Comparison of ENCODE assay signal across 9 cellular contexts in the genomic region with DNA sequence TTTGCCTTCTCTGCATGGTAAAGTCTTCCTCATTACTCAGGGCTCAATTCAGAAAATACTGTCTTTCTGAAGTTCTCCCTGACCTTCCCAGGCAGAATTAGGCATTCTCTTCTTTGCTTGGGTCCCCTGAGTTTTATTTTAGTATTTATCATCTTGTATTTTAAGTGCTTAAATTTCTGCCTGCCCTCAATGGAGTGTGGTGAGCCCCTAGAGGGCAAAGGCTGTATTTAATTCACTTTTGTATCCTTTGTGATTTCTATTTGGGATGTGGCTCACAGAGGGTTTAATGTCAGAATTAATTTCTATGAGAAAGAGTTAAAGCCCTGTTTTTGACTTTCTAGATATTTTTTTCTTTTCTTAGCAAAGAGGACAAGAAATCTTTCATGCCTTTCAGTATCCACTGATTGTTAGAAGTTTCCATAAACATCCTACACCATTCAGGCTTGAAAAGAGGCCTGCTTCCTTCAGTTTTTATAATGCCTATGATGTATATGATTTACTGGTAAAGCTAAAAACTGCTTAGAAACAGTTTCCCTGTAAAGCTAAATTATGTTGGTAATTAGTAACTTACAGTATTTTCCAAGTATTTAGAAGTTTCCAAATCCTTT. TPM values are rescaled to one million over a fixed set of nuclear protein-coding genes. Genes with fewer than 3 reads are reported as not detected.
DNase-seq lines count a peak whose midpoint lies in the region; ATAC-seq and TF ChIP-seq lines count a peak whose summit lies in the region.
"Had no signal": no experiment of that assay in that cellular context is flagged by ENCODE, and none has a peak within 500 bp of the region (broad histone marks: within the 10 kb centered on the region; RNA-seq: fewer than 3 reads in every experiment).

No MANE protein-coding gene starts in this region.

- DNase-seq in GM12864 (ENCODE audit: low read depth) = no peak
- peak; percentile 51 for DNase-seq in M059J (ENCODE audit: low read depth)
- DNase-seq in dermis microvascular lymphatic vessel endothelial cell (ENCODE audit: low read depth in 2 of 2) = peak; percentile 31 to 58
- peak; percentile 7 for DNase-seq in pons (ENCODE audit: low spot score)

- H3K4me3 ChIP-seq in GM12864 (ENCODE audit: low read depth, low read length) = no peak overlapping the region

- ATAC-seq in HG02588 (IDR thresholded peaks at IDR 0.05; ENCODE audit: unreplicated experiment) (no peak), HG03457 (IDR thresholded peaks at IDR 0.05; ENCODE audit: unreplicated experiment) (no peak), GM21515 (IDR thresholded peaks at IDR 0.05; ENCODE audit: unreplicated experiment) (no peak), GM19395 (IDR thresholded peaks at IDR 0.05; ENCODE audit: unreplicated experiment) (no peak)

- peak; percentile 22 for TF ChIP-seq CTCF in GM12864 (IDR thresholded peaks at IDR 0.05; ENCODE audit: low read depth, low read length, missing control alignments)

RNA-seq across cellular contexts. Expression of gene PTPRB, which starts 55.6 kb away (rescaled TPM):
- total RNA-seq in M059J (2014; rRNA removed; shearing (Covaris generic)) = 1.6 and 3.4 TPM in 2 replicates
- total RNA-seq in dermis microvascular lymphatic vessel endothelial cell = 73.6 and 113 TPM in 2 replicates
- total RNA-seq: T-helper 1 cell treated with Interleukin-12 subunit alpha and Interleukin-12 subunit beta and Interleukin-4 antibody, amounts not matched to agents 30 ng/mL and 1 ng/mL, for 36 hours had no signal

Comparison
In these comparisons a context has a peak if more than half of its experiments do, and no peak if none do; other contexts are left out.
1. RNA of gene PTPRB, which starts 55.6 kb away (total RNA-seq): 73.6 to 113 TPM in dermis microvascular lymphatic vessel endothelial cell; 1.6 to 3.4 TPM in M059J; every median in the first group is over 10 times any median in the second.